Comparison of ENCODE assay signal across 2 cellular contexts in genomic region chr17:42744806-42745617, GRCh38.
A peak's percentile ranks its signal among the peaks of the same experiment; 100 is the strongest.
TF ChIP-seq lines count a peak whose summit lies in the region.

Gene EZH1, minus strand, starts transcription at chr17:42745040. Its CDS starts 16,099 bp downstream, at chr17:42728941.

TF ChIP-seq in HCT116, 20 proteins besides CTCF, POLR2A, EP300 and RAD21 (continued from another document):
- TF ChIP-seq SRF (IDR thresholded peaks at IDR 0.05; ENCODE audit: low read depth) (no peak), ZFX (IDR thresholded peaks at IDR 0.05) (peak; percentile 61; the same call in 1 of the 2 replicates), MAX (IDR thresholded peaks at IDR 0.05) (peak; percentile 99)

TF ChIP-seq in SK-N-SH, 30 proteins besides CTCF, POLR2A, EP300 and RAD21 (continued from another document):
- no peak for TF ChIP-seq REST (IDR thresholded peaks at IDR 0.05; ENCODE audit: low read depth, low read length)
- TF ChIP-seq EZH2phosphoT487 (IDR thresholded peaks at IDR 0.05; ENCODE audit: borderline replicate concordance, low read depth), result no peak
- TF ChIP-seq GATA2 (CRISPR knock-in tag; IDR thresholded peaks at IDR 0.05), result no peak
- TF ChIP-seq TCF12 (IDR thresholded peaks at IDR 0.05), result no peak
- TF ChIP-seq RFX5 (IDR thresholded peaks at IDR 0.05; ENCODE audit: low read length), result no peak
- no peak for TF ChIP-seq CHD2 (IDR thresholded peaks at IDR 0.05; ENCODE audit: low read length, partially characterized antibody)
- TF ChIP-seq SMC3 (IDR thresholded peaks at IDR 0.05; ENCODE audit: low read depth, low read length), result no peak
- no peak for TF ChIP-seq TEAD4 (IDR thresholded peaks at IDR 0.05; ENCODE audit: borderline replicate concordance, insufficient read depth)
- TF ChIP-seq GABPA (IDR thresholded peaks at IDR 0.05; ENCODE audit: low read depth), result no peak
